ENCODE assay signal across 1 cellular context in the genomic region with DNA sequence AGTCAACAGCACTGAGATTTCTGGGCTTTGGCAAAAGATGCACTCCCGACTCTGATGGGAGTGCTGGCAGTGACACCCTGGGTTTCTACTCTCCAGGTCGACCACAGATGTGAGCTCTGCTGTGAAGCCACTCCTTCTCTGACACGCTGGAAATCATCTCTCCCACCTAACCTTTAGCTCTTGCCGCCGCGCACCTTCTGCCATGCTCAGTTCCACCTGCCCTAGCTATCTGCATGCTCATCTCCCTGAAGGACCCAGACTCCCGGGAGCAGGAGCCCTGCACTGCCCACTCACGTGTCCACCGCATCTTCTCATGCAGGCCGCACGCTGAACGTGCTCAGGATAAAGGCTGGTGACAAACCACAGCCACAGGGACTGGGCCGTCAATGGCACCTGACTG.
TF ChIP-seq lines count a peak whose summit lies in the region.

No MANE protein-coding gene starts in this region.

TF ChIP-seq in A549, 52 proteins besides CTCF, POLR2A, EP300 and RAD21 (continued from another document):
- TF ChIP-seq, protein P1, sequence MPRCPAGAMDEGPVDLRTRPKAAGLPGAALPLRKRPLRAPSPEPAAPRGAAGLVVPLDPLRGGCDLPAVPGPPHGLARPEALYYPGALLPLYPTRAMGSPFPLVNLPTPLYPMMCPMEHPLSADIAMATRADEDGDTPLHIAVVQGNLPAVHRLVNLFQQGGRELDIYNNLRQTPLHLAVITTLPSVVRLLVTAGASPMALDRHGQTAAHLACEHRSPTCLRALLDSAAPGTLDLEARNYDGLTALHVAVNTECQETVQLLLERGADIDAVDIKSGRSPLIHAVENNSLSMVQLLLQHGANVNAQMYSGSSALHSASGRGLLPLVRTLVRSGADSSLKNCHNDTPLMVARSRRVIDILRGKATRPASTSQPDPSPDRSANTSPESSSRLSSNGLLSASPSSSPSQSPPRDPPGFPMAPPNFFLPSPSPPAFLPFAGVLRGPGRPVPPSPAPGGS (IDR thresholded peaks at IDR 0.05): no peak
- TF ChIP-seq HEYL (CRISPR knock-in tag; IDR thresholded peaks at IDR 0.05): no peak
- TF ChIP-seq JUN (IDR thresholded peaks at IDR 0.05): no peak
- TF ChIP-seq, protein P2, sequence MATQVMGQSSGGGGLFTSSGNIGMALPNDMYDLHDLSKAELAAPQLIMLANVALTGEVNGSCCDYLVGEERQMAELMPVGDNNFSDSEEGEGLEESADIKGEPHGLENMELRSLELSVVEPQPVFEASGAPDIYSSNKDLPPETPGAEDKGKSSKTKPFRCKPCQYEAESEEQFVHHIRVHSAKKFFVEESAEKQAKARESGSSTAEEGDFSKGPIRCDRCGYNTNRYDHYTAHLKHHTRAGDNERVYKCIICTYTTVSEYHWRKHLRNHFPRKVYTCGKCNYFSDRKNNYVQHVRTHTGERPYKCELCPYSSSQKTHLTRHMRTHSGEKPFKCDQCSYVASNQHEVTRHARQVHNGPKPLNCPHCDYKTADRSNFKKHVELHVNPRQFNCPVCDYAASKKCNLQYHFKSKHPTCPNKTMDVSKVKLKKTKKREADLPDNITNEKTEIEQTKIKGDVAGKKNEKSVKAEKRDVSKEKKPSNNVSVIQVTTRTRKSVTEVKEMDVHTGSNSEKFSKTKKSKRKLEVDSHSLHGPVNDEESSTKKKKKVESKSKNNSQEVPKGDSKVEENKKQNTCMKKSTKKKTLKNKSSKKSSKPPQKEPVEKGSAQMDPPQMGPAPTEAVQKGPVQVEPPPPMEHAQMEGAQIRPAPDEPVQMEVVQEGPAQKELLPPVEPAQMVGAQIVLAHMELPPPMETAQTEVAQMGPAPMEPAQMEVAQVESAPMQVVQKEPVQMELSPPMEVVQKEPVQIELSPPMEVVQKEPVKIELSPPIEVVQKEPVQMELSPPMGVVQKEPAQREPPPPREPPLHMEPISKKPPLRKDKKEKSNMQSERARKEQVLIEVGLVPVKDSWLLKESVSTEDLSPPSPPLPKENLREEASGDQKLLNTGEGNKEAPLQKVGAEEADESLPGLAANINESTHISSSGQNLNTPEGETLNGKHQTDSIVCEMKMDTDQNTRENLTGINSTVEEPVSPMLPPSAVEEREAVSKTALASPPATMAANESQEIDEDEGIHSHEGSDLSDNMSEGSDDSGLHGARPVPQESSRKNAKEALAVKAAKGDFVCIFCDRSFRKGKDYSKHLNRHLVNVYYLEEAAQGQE (IDR thresholded peaks at IDR 0.05): no peak
- no peak for TF ChIP-seq SREBF2 (IDR thresholded peaks at IDR 0.05)
- no peak for TF ChIP-seq HES2 (IDR thresholded peaks at IDR 0.05)
- TF ChIP-seq, protein P3, sequence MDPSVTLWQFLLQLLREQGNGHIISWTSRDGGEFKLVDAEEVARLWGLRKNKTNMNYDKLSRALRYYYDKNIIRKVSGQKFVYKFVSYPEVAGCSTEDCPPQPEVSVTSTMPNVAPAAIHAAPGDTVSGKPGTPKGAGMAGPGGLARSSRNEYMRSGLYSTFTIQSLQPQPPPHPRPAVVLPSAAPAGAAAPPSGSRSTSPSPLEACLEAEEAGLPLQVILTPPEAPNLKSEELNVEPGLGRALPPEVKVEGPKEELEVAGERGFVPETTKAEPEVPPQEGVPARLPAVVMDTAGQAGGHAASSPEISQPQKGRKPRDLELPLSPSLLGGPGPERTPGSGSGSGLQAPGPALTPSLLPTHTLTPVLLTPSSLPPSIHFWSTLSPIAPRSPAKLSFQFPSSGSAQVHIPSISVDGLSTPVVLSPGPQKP (IDR thresholded peaks at IDR 0.05; ENCODE audit: low read depth, low read length): no peak
- no peak for TF ChIP-seq HOXB5 (CRISPR knock-in tag; IDR thresholded peaks at IDR 0.05)
- TF ChIP-seq MYC (IDR thresholded peaks at IDR 0.05; ENCODE audit: borderline replicate concordance, low read length): no peak
- TF ChIP-seq GATA3 (IDR thresholded peaks at IDR 0.05; ENCODE audit: borderline replicate concordance): no peak
